In the genomic region with DNA sequence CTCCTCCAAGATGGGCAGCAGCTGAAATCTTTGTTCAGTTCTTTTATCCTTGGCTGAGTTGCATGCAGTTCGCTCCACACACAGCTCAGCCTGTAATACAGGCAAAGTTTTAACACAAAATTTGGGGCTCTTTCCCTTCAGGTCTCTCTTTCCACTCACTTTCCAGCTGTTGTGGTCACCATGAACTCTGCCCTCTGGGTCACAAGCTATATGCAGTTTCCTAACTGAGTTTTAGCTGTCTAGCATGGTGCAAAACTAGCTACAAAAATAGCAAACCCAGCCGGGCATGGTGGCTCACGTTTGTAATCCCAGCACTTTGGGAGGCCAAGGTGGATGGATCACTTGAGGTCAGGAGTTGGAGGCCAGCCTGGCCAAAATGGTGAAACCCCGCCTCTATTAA, we compare ENCODE assay signal across 30 cellular contexts. TPM values are rescaled to one million over a fixed set of nuclear protein-coding genes. Genes with fewer than 3 reads are reported as not detected.
DNase-seq lines count a peak whose midpoint lies in the region; ATAC-seq, FAIRE-seq and TF ChIP-seq lines count a peak whose summit lies in the region.
"Had no signal": no experiment of that assay in that cellular context is flagged by ENCODE, and none has a peak within 500 bp of the region (broad histone marks: within the 10 kb centered on the region; RNA-seq: fewer than 3 reads in every experiment).

No MANE protein-coding gene starts in this region.

- H3K4me3 Mint-ChIP-seq in activated CD8-positive, alpha-beta memory T cell treated with anti-CD3 and anti-CD28 coated beads, Interleukin-2, amount 10 ng/mL, durations not matched to agents 7 days and 5 days: no peak overlapping the region
- H3K4me3 Mint-ChIP-seq in T-helper 17 cell (peak overlapping the region; percentile 7), endothelial cell (ENCODE audit: unreplicated experiment) (no peak overlapping the region)
- H3K4me3 Mint-ChIP-seq: GM23338, H9 had no signal

- no peaks in the 10 kb centered on the region for H3K27me3 Mint-ChIP-seq in activated CD8-positive, alpha-beta memory T cell treated with anti-CD3 and anti-CD28 coated beads, Interleukin-2, amount 10 ng/mL, durations not matched to agents 7 days and 5 days
- no peaks in the 10 kb centered on the region for H3K27me3 Mint-ChIP-seq in T-helper 17 cell
- H3K27me3 Mint-ChIP-seq in endothelial cell (ENCODE audit: unreplicated experiment): no peaks in the 10 kb centered on the region
- H3K27me3 Mint-ChIP-seq: CD4-positive, alpha-beta memory T cell had no signal

- CTCF ChIA-PET in activated CD8-positive, alpha-beta memory T cell treated with anti-CD3 and anti-CD28 coated beads, Interleukin-2, amount 10 ng/mL, durations not matched to agents 7 days and 5 days (lab: Charles Lee): no interaction called here

- H3K27ac ChIP-seq in KMS-11 (no peak overlapping the region), liver (ENCODE audit: low read depth in 1 of 2, low read length in 2 of 2) (no peak overlapping the region)
- H3K27ac ChIP-seq: PC-9 had no signal

- no peaks in the 10 kb centered on the region for H3K9me3 Mint-ChIP-seq in activated CD8-positive, alpha-beta memory T cell treated with anti-CD3 and anti-CD28 coated beads, Interleukin-2, amount 10 ng/mL, durations not matched to agents 7 days and 5 days (ENCODE audit: low read depth)
- no peaks in the 10 kb centered on the region for H3K9me3 Mint-ChIP-seq in endothelial cell (ENCODE audit: unreplicated experiment)
- H3K9me3 Mint-ChIP-seq: CD4-positive, alpha-beta memory T cell; GM23338; H9 had no signal

- peaks cover 27% of the 10 kb centered on the region for H3K36me3 Mint-ChIP-seq in activated CD8-positive, alpha-beta memory T cell treated with anti-CD3 and anti-CD28 coated beads, Interleukin-2, amount 10 ng/mL, durations not matched to agents 7 days and 5 days
- H3K36me3 Mint-ChIP-seq in T-helper 17 cell (ENCODE audit: low read depth) (no peaks in the 10 kb centered on the region), endothelial cell (ENCODE audit: low read depth, unreplicated experiment) (no peaks in the 10 kb centered on the region)

- H3K4me1 ChIP-seq in KMS-11 (ENCODE audit: low read depth, poor library complexity, severe bottlenecking) (peaks cover 64% of the 10 kb centered on the region), liver (ENCODE audit: control insufficient read depth in 4 of 4, insufficient read depth in 4 of 4, low read length in 3 of 4) (peaks cover 2 to 17% (median 6%) of the 10 kb centered on the region in 4 donors)

- H3K36me3 ChIP-seq in KMS-11 (ENCODE audit: insufficient read depth): no peaks in the 10 kb centered on the region
- H3K36me3 ChIP-seq in liver (ENCODE audit: control insufficient read depth in 4 of 4, insufficient read depth in 3 of 4, low read depth in 1 of 4, low read length in 3 of 4): no peaks in the 10 kb centered on the region

- peaks cover 38% of the 10 kb centered on the region for H3K4me1 Mint-ChIP-seq in activated CD8-positive, alpha-beta memory T cell treated with anti-CD3 and anti-CD28 coated beads, Interleukin-2, amount 10 ng/mL, durations not matched to agents 7 days and 5 days
- H3K4me1 Mint-ChIP-seq in T-helper 17 cell (peaks cover 54% of the 10 kb centered on the region), endothelial cell (ENCODE audit: unreplicated experiment) (peaks cover 41% of the 10 kb centered on the region)

- no peaks in the 10 kb centered on the region for H4K20me1 ChIP-seq in KMS-11 (ENCODE audit: insufficient read depth)

- no peak for FAIRE-seq in RCC 7860 (lab: Jason Lieb, UNC)
- FAIRE-seq: GM12878 had no signal

- H3K9me3 ChIP-seq in T-helper 17 cell (ENCODE audit: control insufficient read depth, low read length, poor library complexity, severe bottlenecking) (no peaks in the 10 kb centered on the region), liver (ENCODE audit: control insufficient read depth in 4 of 4, low read length in 3 of 4) (no peaks in the 10 kb centered on the region)

- peaks cover 71% of the 10 kb centered on the region for H3K79me2 ChIP-seq in KMS-11 (ENCODE audit: insufficient read depth, low read depth)

- TF ChIP-seq RAD21 in liver (IDR thresholded peaks at IDR 0.05): no peak

- H3K4me3 ChIP-seq in KMS-11 (IDR thresholded peaks at IDR 0.05; ENCODE audit: insufficient read depth, low read depth, low read length) (no peak overlapping the region), liver (ENCODE audit: low read depth in 1 of 3, low read length in 3 of 3) (no peak overlapping the region)
- H3K4me3 ChIP-seq: GM12878, GM23338, PC-9 had no signal

- H3K9ac ChIP-seq in KMS-11 (no peak overlapping the region), liver (ENCODE audit: low read depth in 1 of 2, low read length in 2 of 2) (no peak overlapping the region)

- ATAC-seq in activated CD8-positive, alpha-beta memory T cell treated with anti-CD3 and anti-CD28 coated beads, Interleukin-2, amount 10 ng/mL, durations not matched to agents 7 days and 5 days: no peak
- ATAC-seq in T-helper 17 cell: no peak
- ATAC-seq: GM12878, GM23338 had no signal

- H3K27ac Mint-ChIP-seq in activated CD8-positive, alpha-beta memory T cell treated with anti-CD3 and anti-CD28 coated beads, Interleukin-2, amount 10 ng/mL, durations not matched to agents 7 days and 5 days: peak overlapping the region; percentile 15
- H3K27ac Mint-ChIP-seq in T-helper 17 cell (no peak overlapping the region), endothelial cell (ENCODE audit: unreplicated experiment) (no peak overlapping the region)
- H3K27ac Mint-ChIP-seq: GM23338, H9 had no signal

- no peak for DNase-seq in activated CD8-positive, alpha-beta memory T cell treated with anti-CD3 and anti-CD28 coated beads, Interleukin-2, amount 10 ng/mL, durations not matched to agents 7 days and 5 days
- no peak for DNase-seq in activated CD8-positive, alpha-beta memory T cell treated with anti-CD3 and anti-CD28 coated beads, Interleukin-2, amount 50 U/mL, for 4 hours
- DNase-seq in T-helper 17 cell: no peak
- DNase-seq in endothelial cell (ENCODE audit: low spot score): no peak
- no peak for DNase-seq in stimulated activated CD4-positive, alpha-beta T cell treated with anti-CD3 and anti-CD28 coated beads, Interleukin-4, amount 100 ng/mL, for 1 hour
- DNase-seq in RCC 7860 (ENCODE audit: low spot score): no peak
- DNase-seq: C1 segment of cervical spinal cord; CD4-positive, alpha-beta memory T cell; COR-L47; DMS53; EL; GDM1; H9; IMR-90; KG1; MM.1S; NCI-H1105 treated with DMSO at 0.1 percent for 48 hours; NCI-H146; NCI-H1930; NCI-H2107; NCI-H524; NCI-H774; NK-92 treated with Interleukin-12 subunit alpha and Interleukin-12 subunit beta, amount 100 ng/mL, for 24 hours; PC-9; Right ventricle myocardium superior; RPMI8226 had no signal

- H3K27me3 ChIP-seq in KMS-11 (ENCODE audit: insufficient read depth, low read depth) (no peaks in the 10 kb centered on the region), liver (ENCODE audit: control insufficient read depth in 4 of 4, insufficient read depth in 4 of 4, low read length in 3 of 4) (no peaks in the 10 kb centered on the region)

- TF ChIP-seq CTCF in KMS-11 (conservative IDR thresholded peaks at IDR 0.05; ENCODE audit: low read depth, low read length): no peak
- no peak for TF ChIP-seq CTCF in liver (IDR thresholded peaks at IDR 0.05; ENCODE audit: low read depth, low read length, missing input control)
- TF ChIP-seq CTCF in endothelial cell (IDR thresholded peaks at IDR 0.05; ENCODE audit: unreplicated experiment): no peak

- no peak overlapping the region for H2AFZ ChIP-seq in KMS-11 (ENCODE audit: low read depth)
- H2AFZ ChIP-seq: GM23338, PC-9 had no signal

- 71% methylated on average over 4 of the region's 4 CpGs for WGBS in liver

- H3K4me2 ChIP-seq in KMS-11: peak overlapping the region; percentile 2; the same call in 1 of the 2 replicates
- H3K4me2 ChIP-seq: GM23338, PC-9 had no signal

TF ChIP-seq in liver, 16 proteins besides CTCF, POLR2A, EP300 and RAD21:
- TF ChIP-seq SP1 (IDR thresholded peaks at IDR 0.05) (peak; percentile 10), HNF4A (conservative IDR thresholded peaks at IDR 0.05) (peak; percentile 58 to 82)
- TF ChIP-seq, protein P1, sequence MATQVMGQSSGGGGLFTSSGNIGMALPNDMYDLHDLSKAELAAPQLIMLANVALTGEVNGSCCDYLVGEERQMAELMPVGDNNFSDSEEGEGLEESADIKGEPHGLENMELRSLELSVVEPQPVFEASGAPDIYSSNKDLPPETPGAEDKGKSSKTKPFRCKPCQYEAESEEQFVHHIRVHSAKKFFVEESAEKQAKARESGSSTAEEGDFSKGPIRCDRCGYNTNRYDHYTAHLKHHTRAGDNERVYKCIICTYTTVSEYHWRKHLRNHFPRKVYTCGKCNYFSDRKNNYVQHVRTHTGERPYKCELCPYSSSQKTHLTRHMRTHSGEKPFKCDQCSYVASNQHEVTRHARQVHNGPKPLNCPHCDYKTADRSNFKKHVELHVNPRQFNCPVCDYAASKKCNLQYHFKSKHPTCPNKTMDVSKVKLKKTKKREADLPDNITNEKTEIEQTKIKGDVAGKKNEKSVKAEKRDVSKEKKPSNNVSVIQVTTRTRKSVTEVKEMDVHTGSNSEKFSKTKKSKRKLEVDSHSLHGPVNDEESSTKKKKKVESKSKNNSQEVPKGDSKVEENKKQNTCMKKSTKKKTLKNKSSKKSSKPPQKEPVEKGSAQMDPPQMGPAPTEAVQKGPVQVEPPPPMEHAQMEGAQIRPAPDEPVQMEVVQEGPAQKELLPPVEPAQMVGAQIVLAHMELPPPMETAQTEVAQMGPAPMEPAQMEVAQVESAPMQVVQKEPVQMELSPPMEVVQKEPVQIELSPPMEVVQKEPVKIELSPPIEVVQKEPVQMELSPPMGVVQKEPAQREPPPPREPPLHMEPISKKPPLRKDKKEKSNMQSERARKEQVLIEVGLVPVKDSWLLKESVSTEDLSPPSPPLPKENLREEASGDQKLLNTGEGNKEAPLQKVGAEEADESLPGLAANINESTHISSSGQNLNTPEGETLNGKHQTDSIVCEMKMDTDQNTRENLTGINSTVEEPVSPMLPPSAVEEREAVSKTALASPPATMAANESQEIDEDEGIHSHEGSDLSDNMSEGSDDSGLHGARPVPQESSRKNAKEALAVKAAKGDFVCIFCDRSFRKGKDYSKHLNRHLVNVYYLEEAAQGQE (IDR thresholded peaks at IDR 0.05): no peak

RNA-seq across cellular contexts. Expression of a gene that starts 53.2 kb away (rescaled TPM):
- 10 to 100 TPM; 55.1 to 55.4 TPM for total RNA-seq in activated CD8-positive, alpha-beta memory T cell treated with anti-CD3 and anti-CD28 coated beads, Interleukin-2, amount 10 ng/mL, durations not matched to agents 7 days and 5 days
- 10 to 100 TPM; 75.5 to 99.4 TPM for total RNA-seq in T-helper 17 cell
- 10 to 100 TPM; 14.7 to 18.3 TPM for total RNA-seq in liver
- 10 to 100 TPM; 10.7 to 13.9 TPM for polyA plus RNA-seq in liver
- 67.5 TPM for total RNA-seq in endothelial cell (ENCODE audit: unreplicated experiment)
